ENCODE assay signal across 8 cellular contexts in genomic region chr17:4833178-4833940, GRCh38. TPM values are rescaled to one million over a fixed set of nuclear protein-coding genes. Genes with fewer than 3 reads are reported as not detected.
DNase-seq lines count a peak whose midpoint lies in the region; ATAC-seq and TF ChIP-seq lines count a peak whose summit lies in the region.

TSS of gene MINK1 (plus strand) at chr17:4833340. CDS start at chr17:4833584, 244 bp downstream.

- peaks cover 3% of the 10 kb centered on the region for H3K36me3 Mint-ChIP-seq in activated naive CD8-positive, alpha-beta T cell
- peaks cover 4% of the 10 kb centered on the region for H3K36me3 Mint-ChIP-seq in osteocyte (ENCODE audit: unreplicated experiment)

- H3K27ac ChIP-seq in HEK293 (ENCODE audit: extremely low read depth, low read depth, low read length) = peak within 1 kb of the TSS; percentile 81
- peak within 1 kb of the TSS; percentile 71 to 77 for H3K27ac ChIP-seq in thoracic aorta

- H3K9me3 Mint-ChIP-seq in activated naive CD8-positive, alpha-beta T cell (ENCODE audit: low read depth) = no peaks in the 10 kb centered on the region
- no peaks in the 10 kb centered on the region for H3K9me3 Mint-ChIP-seq in osteocyte (ENCODE audit: unreplicated experiment)

- POLR2A ChIA-PET in HEK293 (lab: Yijun Ruan, JAX) = interaction anchor here (0.9 to 2.4 kb wide), 4 partner anchors 10 to 43 kb away, joined by 3 to 9 read pairs (median 5); partner anchors contain the start of gene PLD2

- H3K4me3 Mint-ChIP-seq in activated naive CD8-positive, alpha-beta T cell = peak within 1 kb of the TSS; percentile 95
- peak within 1 kb of the TSS; percentile 91 for H3K4me3 Mint-ChIP-seq in osteocyte (ENCODE audit: unreplicated experiment)

- DNase-seq in GM04504 (ENCODE audit: low read depth) = peak; percentile 90
- peak; percentile 83 for DNase-seq in MV-4-11 (lab: John Stamatoyannopoulos, UW)
- DNase-seq in SKM-1 treated with dmso at 0.1 percent for 144 hours (lab: John Stamatoyannopoulos, UW; ENCODE audit: unreplicated experiment) = peak; percentile 61
- peak; percentile 96 for DNase-seq in glomerular visceral epithelial cell (ENCODE audit: extremely low spot score)
- DNase-seq in osteocyte (ENCODE audit: extremely low spot score, unreplicated experiment) = peak; percentile 97
- DNase-seq in thoracic aorta (ENCODE audit: low spot score) = peak; percentile 22

- H3K27me3 ChIP-seq in thoracic aorta (replicated peaks; ENCODE audit: insufficient read depth) = no peaks in the 10 kb centered on the region

- peak; percentile 82 for ATAC-seq in thoracic aorta (ENCODE audit: insufficient number of reproducible peaks, low FRiP score, low read depth)

- H3K4me3 ChIP-seq in HEK293 (ENCODE audit: low read depth, low read length) (peak within 1 kb of the TSS; percentile 90), thoracic aorta (peak within 1 kb of the TSS; percentile 90)

- CTCF ChIA-PET in HEK293 (lab: Yijun Ruan, JAX) = interaction anchor here (0.6 to 1.1 kb wide), 2 partner anchors 57 to 197 kb away, joined by 4 read pairs; no protein-coding TSS in a partner anchor

- peak; percentile 59 for TF ChIP-seq CTCF in HEK293 (tag by site-specific recombination; IDR thresholded peaks at IDR 0.05)
- no peak for TF ChIP-seq CTCF in osteocyte (IDR thresholded peaks at IDR 0.05)
- TF ChIP-seq CTCF in thoracic aorta (IDR thresholded peaks at IDR 0.05) = no peak

- H3K9me3 ChIP-seq in HEK293 (ENCODE audit: control insufficient read depth, insufficient read depth, low read depth, low read length) (no peaks in the 10 kb centered on the region), thoracic aorta (no peaks in the 10 kb centered on the region)

- H3K36me3 ChIP-seq in HEK293 (ENCODE audit: control insufficient read depth in 2 of 2, insufficient read depth in 1 of 2, low read length in 2 of 2) = peaks cover 0 to 5% of the 10 kb centered on the region in 2 experiments; a peak in 1 of 3 replicates
- no peaks in the 10 kb centered on the region for H3K36me3 ChIP-seq in thoracic aorta

- no peaks in the 10 kb centered on the region for H3K27me3 Mint-ChIP-seq in activated naive CD8-positive, alpha-beta T cell
- H3K27me3 Mint-ChIP-seq in osteocyte (ENCODE audit: unreplicated experiment) = no peaks in the 10 kb centered on the region

- peak within 1 kb of the TSS; percentile 96 for H3K27ac Mint-ChIP-seq in activated naive CD8-positive, alpha-beta T cell
- peak within 1 kb of the TSS; percentile 97 for H3K27ac Mint-ChIP-seq in osteocyte (ENCODE audit: unreplicated experiment)

- H3K4me1 Mint-ChIP-seq in activated naive CD8-positive, alpha-beta T cell (ENCODE audit: low read depth) = peaks cover 34% of the 10 kb centered on the region
- H3K4me1 Mint-ChIP-seq in osteocyte (ENCODE audit: unreplicated experiment) = peaks cover 38% of the 10 kb centered on the region

- peaks cover 14% of the 10 kb centered on the region for H3K4me1 ChIP-seq in HEK293 (ENCODE audit: control insufficient read depth, insufficient read depth, low read length)
- peaks cover 9 to 17% of the 10 kb centered on the region in 2 donors for H3K4me1 ChIP-seq in thoracic aorta (ENCODE audit: control insufficient read depth in 1 of 2, low read depth in 2 of 2)

TF ChIP-seq in HEK293, 187 proteins besides CTCF, POLR2A, EP300 and RAD21 (continues in another document):
- TF ChIP-seq ZNF501 (tag by site-specific recombination; IDR thresholded peaks at IDR 0.05) = peak; percentile 79; the same call in 1 of the 2 replicates
- peak; percentile 47; the same call in 1 of the 2 replicates for TF ChIP-seq KLF7 (tag by site-specific recombination; IDR thresholded peaks at IDR 0.05; ENCODE audit: borderline replicate concordance)
- TF ChIP-seq EGR2 (tag by site-specific recombination; IDR thresholded peaks at IDR 0.05; ENCODE audit: low read depth) = peak; percentile 42; the same call in 1 of the 2 replicates
- no peak for TF ChIP-seq PRDM6 (tag by site-specific recombination; IDR thresholded peaks at IDR 0.05)
- TF ChIP-seq SP2 (tag by site-specific recombination; IDR thresholded peaks at IDR 0.05) = peak; percentile 72
- no peak for TF ChIP-seq SCRT1 (tag by site-specific recombination; IDR thresholded peaks at IDR 0.05; ENCODE audit: borderline replicate concordance)
- no peak for TF ChIP-seq SETDB1 (IDR thresholded peaks at IDR 0.05; ENCODE audit: insufficient read length, low read length)
- TF ChIP-seq ZBTB48 (tag by site-specific recombination; IDR thresholded peaks at IDR 0.05) = no peak
- no peak for TF ChIP-seq ZNF701 (tag by site-specific recombination; IDR thresholded peaks at IDR 0.05)
- TF ChIP-seq ZNF423 (tag by site-specific recombination; IDR thresholded peaks at IDR 0.05) = peak; percentile 60; the same call in 1 of the 2 replicates
- no peak for TF ChIP-seq FEZF1 (tag by site-specific recombination; IDR thresholded peaks at IDR 0.05)
- no peak for TF ChIP-seq ZBTB44 (tag by site-specific recombination; IDR thresholded peaks at IDR 0.05)
- TF ChIP-seq GLIS2 (tag by site-specific recombination; IDR thresholded peaks at IDR 0.05) = peak; percentile 95
- TF ChIP-seq ZBTB8A (tag by site-specific recombination; IDR thresholded peaks at IDR 0.05) = peak; percentile 6; the same call in 1 of the 2 replicates
- no peak for TF ChIP-seq TCF7L2 (IDR thresholded peaks at IDR 0.05; ENCODE audit: borderline replicate concordance, low read depth, low read length)
- peak; percentile 71 for TF ChIP-seq ZBTB20 (tag by site-specific recombination; IDR thresholded peaks at IDR 0.05)
- TF ChIP-seq GLIS1 (tag by site-specific recombination; IDR thresholded peaks at IDR 0.05) = peak; percentile 83
- TF ChIP-seq ZNF169 (tag by site-specific recombination; IDR thresholded peaks at IDR 0.05) = peak; percentile 11; the same call in 1 of the 2 replicates
- peak; percentile 85 for TF ChIP-seq KLF8 (tag by site-specific recombination; IDR thresholded peaks at IDR 0.05)
- peak; percentile 69; the same call in 1 of the 2 replicates for TF ChIP-seq ZNF777 (tag by site-specific recombination; IDR thresholded peaks at IDR 0.05; ENCODE audit: borderline replicate concordance)
- TF ChIP-seq ZNF394 (tag by site-specific recombination; IDR thresholded peaks at IDR 0.05; ENCODE audit: borderline replicate concordance) = 0 out of 2 replicates have a peak, but pooled peaks have one; percentile 27
- peak; percentile 72 for TF ChIP-seq ZEB2 (tag by site-specific recombination; IDR thresholded peaks at IDR 0.05)
- TF ChIP-seq ZBTB17 (tag by site-specific recombination; IDR thresholded peaks at IDR 0.05) = no peak
- TF ChIP-seq ZNF623 (tag by site-specific recombination; IDR thresholded peaks at IDR 0.05) = peak; percentile 16; the same call in 1 of the 2 replicates
- peak; percentile 74; the same call in 1 of the 2 replicates for TF ChIP-seq KLF9 (tag by site-specific recombination; IDR thresholded peaks at IDR 0.05; ENCODE audit: low read depth)
- no peak for TF ChIP-seq ZNF354C (tag by site-specific recombination; IDR thresholded peaks at IDR 0.05; ENCODE audit: borderline replicate concordance, low read depth)
- TF ChIP-seq HIC1 (tag by site-specific recombination; IDR thresholded peaks at IDR 0.05) = peak; percentile 85
- TF ChIP-seq ZNF391 (tag by site-specific recombination; IDR thresholded peaks at IDR 0.05; ENCODE audit: borderline replicate concordance, low read depth) = 0 out of 2 replicates have a peak, but pooled peaks have one; percentile 60

RNA-seq across cellular contexts. Expression of gene MINK1, which starts in this region (rescaled TPM):
- total RNA-seq in osteocyte (93.2 and 93.3 TPM in 2 replicates), thoracic aorta (10 to 100 TPM; 44.0 to 45.0 TPM)

Comparison
In these comparisons a context has a peak if more than half of its experiments do, and no peak if none do; other contexts are left out.
1. Peak in every context shown above with its lines: DNase-seq, ATAC-seq, H3K4me3 ChIP-seq and H3K27ac ChIP-seq.
2. DNase-seq: peak in every context shown above with its lines; median percentile 97 in osteocyte; 96 in glomerular visceral epithelial cell; 90 in GM04504; 83 in MV-4-11; 61 in SKM-1 treated with dmso at 0.1 percent for 144 hours; 22 in thoracic aorta.